ENCODE assay signal across 8 cellular contexts in genomic region chr17:77145635-77146632, GRCh38. TPM values are rescaled to one million over a fixed set of nuclear protein-coding genes. Genes with fewer than 3 reads are reported as not detected.
DNase-seq lines count a peak whose midpoint lies in the region; ATAC-seq and TF ChIP-seq lines count a peak whose summit lies in the region.

No MANE protein-coding gene starts in this region.

- H3K4me3 ChIP-seq in brain microvascular endothelial cell (ENCODE audit: low read depth, low read length), result peak overlapping the region; percentile 12

- peak; percentile 91 for DNase-seq in EL
- DNase-seq in LHCN-M2 (ENCODE audit: low read depth), result peak; percentile 82
- peak; percentile 78 for DNase-seq in brain microvascular endothelial cell
- DNase-seq in left lobe of liver (ENCODE audit: low spot score), result peak; percentile 60
- peak; percentile 75 for DNase-seq in stromal cell of bone marrow (ENCODE audit: low read depth)
- no peak for DNase-seq in stimulated activated CD4-positive, alpha-beta T cell treated with anti-CD3 and anti-CD28 coated beads, Interleukin-4, amount 100 ng/mL, for 24 hours
- DNase-seq in stimulated activated naive CD4-positive, alpha-beta T cell (lab: John Stamatoyannopoulos, UW), result no peak

- peaks cover 63% of the 10 kb centered on the region for H3K36me3 ChIP-seq in brain microvascular endothelial cell (replicated peaks)

- no peaks in the 10 kb centered on the region for H3K27me3 ChIP-seq in brain microvascular endothelial cell (replicated peaks)

- ATAC-seq in left lobe of liver (peak; percentile 63), HG03460 (IDR thresholded peaks at IDR 0.05; ENCODE audit: unreplicated experiment) (no peak)

- peak overlapping the region; percentile 37 for H3K27ac ChIP-seq in brain microvascular endothelial cell

- TF ChIP-seq CTCF in brain microvascular endothelial cell (IDR thresholded peaks at IDR 0.05; ENCODE audit: low read depth, low read length, missing control alignments), result peak; percentile 58

- in situ Hi-C loops in brain microvascular endothelial cell (cut with HindIII; ENCODE audit: low pct_ligation_motif_present, low sequenced_read_pairs), result no loop called here

RNA-seq across cellular contexts. Expression of gene SEC14L1, which starts 5.2 kb away (rescaled TPM):
- total RNA-seq in LHCN-M2 (2014; rRNA removed) (23.1 and 27.0 TPM in 2 replicates), left lobe of liver (20.1 TPM)
- polyA plus RNA-seq in LHCN-M2 (2012), result 56.1 TPM

Comparison
In these comparisons a context has a peak if more than half of its experiments do, and no peak if none do; other contexts are left out.
1. DNase-seq: peak in EL (single experiment), LHCN-M2 (single experiment), brain microvascular endothelial cell (single experiment), left lobe of liver (single experiment) and stromal cell of bone marrow (single experiment); none in stimulated activated CD4-positive, alpha-beta T cell treated with anti-CD3 and anti-CD28 coated beads, Interleukin-4, amount 100 ng/mL, for 24 hours (single experiment) and stimulated activated naive CD4-positive, alpha-beta T cell (0 of 6).